In genomic region chr13:49366841-49367240, GRCh38 we compare ENCODE assay signal across 28 cellular contexts.
A peak's percentile ranks its signal among the peaks of the same experiment; 100 is the strongest.
DNase-seq lines count a peak whose midpoint lies in the region; ATAC-seq and TF ChIP-seq lines count a peak whose summit lies in the region.
"Had no signal": no experiment of that assay in that cellular context is flagged by ENCODE, and none has a peak within 500 bp of the region (broad histone marks: within the 10 kb centered on the region; RNA-seq: fewer than 3 reads in every experiment).

No MANE protein-coding gene starts in this region.

- intact Hi-C loops in tibial artery (cut with DNase I; ENCODE audit: low total_unique reads): loop anchor here (10.0 kb wide), 1 partner anchor 52 kb away; no protein-coding TSS in a partner anchor

- no peak overlapping the region for H3K4me3 ChIP-seq in fibroblast of mammary gland (ENCODE audit: control insufficient read depth, low read depth, low read length)
- H3K4me3 ChIP-seq in tibial artery: no peak overlapping the region
- H3K4me3 ChIP-seq: adrenal gland, heart left ventricle, spleen had no signal

- H3K4me3 Mint-ChIP-seq in WTC11: no peak overlapping the region
- H3K4me3 Mint-ChIP-seq: stimulated activated naive CD8-positive, alpha-beta T cell treated with anti-CD3 and anti-CD28 coated beads, Interleukin-15, Interleukin-2, amounts not matched to agents 100 ng/mL and 50 ng/mL, for 24 hours had no signal

- H3K4me1 ChIP-seq in tibial artery: peaks cover 0 to 51% (median 24%) of the 10 kb centered on the region in 4 donors
- H3K4me1 ChIP-seq: foreskin keratinocyte had no signal

- no peaks in the 10 kb centered on the region for H3K27me3 ChIP-seq in tibial artery
- H3K27me3 ChIP-seq: adrenal gland, foreskin keratinocyte, heart left ventricle, spleen had no signal

- TF ChIP-seq CTCF in WTC11 (IDR thresholded peaks at IDR 0.05) (no peak), fibroblast of mammary gland (conservative IDR thresholded peaks at IDR 0.05; ENCODE audit: control insufficient read depth, insufficient read depth, low read depth, low read length) (no peak), tibial artery (IDR thresholded peaks at IDR 0.05) (no peak)

- H3K27me3 Mint-ChIP-seq in WTC11 (ENCODE audit: low read depth): no peaks in the 10 kb centered on the region
- H3K27me3 Mint-ChIP-seq: stimulated activated naive CD8-positive, alpha-beta T cell treated with anti-CD3 and anti-CD28 coated beads, Interleukin-15, Interleukin-2, amounts not matched to agents 100 ng/mL and 50 ng/mL, for 24 hours had no signal

- no peak overlapping the region for H3K27ac Mint-ChIP-seq in WTC11
- H3K27ac Mint-ChIP-seq: stimulated activated naive CD8-positive, alpha-beta T cell treated with anti-CD3 and anti-CD28 coated beads, Interleukin-15, Interleukin-2, amounts not matched to agents 100 ng/mL and 50 ng/mL, for 24 hours had no signal

- ATAC-seq in WTC11 (no peak), GM19452 (IDR thresholded peaks at IDR 0.05; ENCODE audit: unreplicated experiment) (no peak)
- ATAC-seq: foreskin keratinocyte, heart left ventricle, left ventricle myocardium superior, Panc1 had no signal

- POLR2A ChIA-PET in WTC11 (lab: Charles Lee): interaction anchor here (0.7 kb wide), 1 partner anchor 775 kb away, joined by 6 read pairs; no protein-coding TSS in a partner anchor

- H3K9me3 ChIP-seq in tibial artery: peaks cover 0 to 4% (median 0%) of the 10 kb centered on the region in 3 donors

- peaks cover 23% of the 10 kb centered on the region for H3K4me1 Mint-ChIP-seq in WTC11

- DNase-seq in GM04503 (ENCODE audit: low read depth) (peak; percentile 69), WTC11 (ENCODE audit: low spot score) (no peak), fibroblast of mammary gland (ENCODE audit: low read depth) (peak; percentile 26), tibial artery (peak in 1 of 2 donors; percentile 79), T-helper 2 cell (no peak), NOMO-1 (lab: John Stamatoyannopoulos, UW; ENCODE audit: unreplicated experiment in 2 of 2) (no peak)
- DNase-seq: activated CD4-positive, alpha-beta T cell treated with anti-CD3 and anti-CD28 coated beads, Interleukin-2, amount 50 U/mL, for 48 hours; activated CD4-positive, CD25-positive, alpha-beta regulatory T cell treated with anti-CD3 and anti-CD28 coated beads, Interleukin-2, amount 50 U/mL, for 72 hours; activated naive CD4-positive, alpha-beta T cell; Caco-2; DMS53; foreskin keratinocyte; GDM1; heart left ventricle; KG1; left ventricle myocardium superior; mesendoderm; NCI-H1417 treated with DMSO at 0.1 percent for 48 hours; NCI-H2081; NCI-H524 treated with DMSO at 0.1 percent for 48 hours; Right ventricle myocardium superior; spleen; stimulated activated CD8-positive, alpha-beta memory T cell treated with anti-CD3 and anti-CD28 coated beads, Interleukin-4, amount 100 ng/mL, for 48 hours had no signal

- H3K27ac ChIP-seq in tibial artery: peak overlapping the region; percentile 39 to 59
- H3K27ac ChIP-seq: adrenal gland, C4-2B, foreskin keratinocyte, spleen had no signal

- peaks cover 6% of the 10 kb centered on the region for H3K36me3 Mint-ChIP-seq in WTC11

- H3K9me3 Mint-ChIP-seq in WTC11: peaks cover 14% of the 10 kb centered on the region

- CTCF ChIA-PET in WTC11 (lab: Charles Lee): no interaction called here

- H3K36me3 ChIP-seq in tibial artery: peaks cover 0 to 5% (median 3%) of the 10 kb centered on the region in 3 donors
- H3K36me3 ChIP-seq: adrenal gland, spleen had no signal

TF ChIP-seq in WTC11, 78 proteins besides CTCF, POLR2A, EP300 and RAD21:
- TF ChIP-seq ATF2 (CRISPR knock-in tag; IDR thresholded peaks at IDR 0.05; ENCODE audit: borderline replicate concordance, low read depth): no peak
- peak; percentile 71; the same call in 1 of the 2 replicates for TF ChIP-seq ZNF121 (CRISPR knock-in tag; IDR thresholded peaks at IDR 0.05)
- no peak for TF ChIP-seq PRRX2 (CRISPR knock-in tag; IDR thresholded peaks at IDR 0.05)
- no peak for TF ChIP-seq TP53 (CRISPR knock-in tag; IDR thresholded peaks at IDR 0.05)
- TF ChIP-seq GRHL2 (CRISPR knock-in tag; IDR thresholded peaks at IDR 0.05; ENCODE audit: insufficient replicate concordance, severe bottlenecking): no peak
- no peak for TF ChIP-seq STAT6 (CRISPR knock-in tag; conservative IDR thresholded peaks at IDR 0.05; ENCODE audit: low read depth)
TF ChIP-seq in WTC11: peak in this region for 1.

Comparison
In these comparisons a context has a peak if more than half of its experiments do, and no peak if none do; other contexts are left out.
1. DNase-seq: peak in GM04503 (single experiment) and fibroblast of mammary gland (single experiment); none in WTC11 (single experiment), T-helper 2 cell (0 of 5) and NOMO-1 (0 of 2).